Comparison of ENCODE assay signal across 8 cellular contexts in genomic region chr15:73700041-73700842, GRCh38. TPM values are rescaled to one million over a fixed set of nuclear protein-coding genes. Genes with fewer than 3 reads are reported as not detected.
DNase-seq lines count a peak whose midpoint lies in the region; ATAC-seq and TF ChIP-seq lines count a peak whose summit lies in the region.

No MANE protein-coding gene starts in this region.

- H3K9me3 ChIP-seq in cardiac muscle cell (ENCODE audit: low read depth) (no peaks in the 10 kb centered on the region), aorta (ENCODE audit: control insufficient read depth, low read length) (no peaks in the 10 kb centered on the region)

- DNase-seq in GM06990 (ENCODE audit: extremely low read depth, insufficient read length): peak; percentile 37
- peak; percentile 65 for DNase-seq in NCI-H1092 (lab: John Stamatoyannopoulos, UW)
- peak; percentile 66 to 71 for DNase-seq in SW 1271 (lab: John Stamatoyannopoulos, UW)
- DNase-seq in activated naive CD8-positive, alpha-beta T cell treated with anti-CD3 and anti-CD28 coated beads for 36 hours: peak; percentile 61
- DNase-seq in cardiac muscle cell (ENCODE audit: low read depth in 1 of 2, low spot score in 1 of 2): peak; percentile 88 to 89
- DNase-seq in pulmonary artery endothelial cell (ENCODE audit: low read depth, low spot score): peak; percentile 43
- DNase-seq in aorta: peak; percentile 83 to 89

- peaks cover 19% of the 10 kb centered on the region for H3K4me1 Mint-ChIP-seq in activated naive CD8-positive, alpha-beta T cell treated with anti-CD3 and anti-CD28 coated beads for 36 hours

- no peak overlapping the region for H3K27ac Mint-ChIP-seq in activated naive CD8-positive, alpha-beta T cell treated with anti-CD3 and anti-CD28 coated beads for 36 hours

- no peak overlapping the region for H3K4me3 Mint-ChIP-seq in activated naive CD8-positive, alpha-beta T cell treated with anti-CD3 and anti-CD28 coated beads for 36 hours

- H3K27me3 Mint-ChIP-seq in activated naive CD8-positive, alpha-beta T cell treated with anti-CD3 and anti-CD28 coated beads for 36 hours: peaks cover 61% of the 10 kb centered on the region

- H3K36me3 ChIP-seq in GM06990 (ENCODE audit: control insufficient read depth, insufficient read depth, low read length): no peaks in the 10 kb centered on the region
- no peaks in the 10 kb centered on the region for H3K36me3 ChIP-seq in cardiac muscle cell
- peaks cover 0 to 6% of the 10 kb centered on the region in 2 donors for H3K36me3 ChIP-seq in aorta (ENCODE audit: control insufficient read depth in 1 of 2, insufficient read depth in 2 of 2, low read length in 1 of 2)

- H3K9me3 Mint-ChIP-seq in activated naive CD8-positive, alpha-beta T cell treated with anti-CD3 and anti-CD28 coated beads for 36 hours: no peaks in the 10 kb centered on the region

- TF ChIP-seq CTCF in GM06990 (IDR thresholded peaks at IDR 0.05; ENCODE audit: insufficient read depth, low read length, poor library complexity, severe bottlenecking): peak; percentile 93
- peak; percentile 93 for TF ChIP-seq CTCF in cardiac muscle cell (IDR thresholded peaks at IDR 0.05; ENCODE audit: low read depth, low read length)

- peak; percentile 59 for ATAC-seq in aorta (ENCODE audit: low FRiP score)
- ATAC-seq in HG02938 (IDR thresholded peaks at IDR 0.05; ENCODE audit: unreplicated experiment): no peak

- H3K27me3 ChIP-seq in GM06990 (replicated peaks; ENCODE audit: control insufficient read depth, insufficient read depth, low read length): no peaks in the 10 kb centered on the region
- H3K27me3 ChIP-seq in cardiac muscle cell: no peaks in the 10 kb centered on the region
- no peaks in the 10 kb centered on the region for H3K27me3 ChIP-seq in aorta (ENCODE audit: control insufficient read depth in 1 of 2, insufficient read depth in 2 of 2, low read length in 1 of 2)

- H3K27ac ChIP-seq in cardiac muscle cell (no peak overlapping the region), aorta (ENCODE audit: low read depth in 1 of 2, low read length in 2 of 2) (no peak overlapping the region)

- H3K4me3 ChIP-seq in GM06990 (replicated peaks; ENCODE audit: low read depth, low read length) (no peak overlapping the region), cardiac muscle cell (no peak overlapping the region), aorta (ENCODE audit: low read length in 2 of 2) (no peak overlapping the region)

- H3K36me3 Mint-ChIP-seq in activated naive CD8-positive, alpha-beta T cell treated with anti-CD3 and anti-CD28 coated beads for 36 hours: no peaks in the 10 kb centered on the region

- intact Hi-C loops in aorta (cut with DNase I): loop anchor here (1.0 to 10.0 kb wide), 3 partner anchors 23 to 415 kb away; no protein-coding TSS in a partner anchor

- no peaks in the 10 kb centered on the region for H3K4me1 ChIP-seq in cardiac muscle cell (ENCODE audit: low read depth)
- peaks cover 3 to 4% of the 10 kb centered on the region in 2 donors for H3K4me1 ChIP-seq in aorta (ENCODE audit: control insufficient read depth in 1 of 2, insufficient read depth in 2 of 2, low read length in 2 of 2)

- WGBS in aorta, 2 donors: 32 to 34% methylated on average over 13 of the region's 13 CpGs

RNA-seq across cellular contexts. Expression of gene CD276, which starts 16.1 kb away (rescaled TPM):
- 1 to 10 TPM; 1.6 to 2.1 TPM for total RNA-seq in activated naive CD8-positive, alpha-beta T cell treated with anti-CD3 and anti-CD28 coated beads for 36 hours
- total RNA-seq in cardiac muscle cell (119 and 172 TPM in 2 replicates), pulmonary artery endothelial cell (39.8 and 87.2 TPM in 2 replicates), aorta (10 to 100 TPM; 65.2 to 67.9 TPM)
- polyA plus RNA-seq in cardiac muscle cell (127 and 146 TPM in 2 replicates), aorta (10 to 100 TPM; 27.7 to 52.9 TPM)

RNA-seq across cellular contexts. Expression of gene INSYN1, which starts 52.9 kb away (rescaled TPM):
- not detected for total RNA-seq in activated naive CD8-positive, alpha-beta T cell treated with anti-CD3 and anti-CD28 coated beads for 36 hours
- 9.6 and 15.8 TPM in 2 replicates for total RNA-seq in cardiac muscle cell
- 5.4 and 9.2 TPM in 2 replicates for polyA plus RNA-seq in cardiac muscle cell
- total RNA-seq in pulmonary artery endothelial cell: 0.11 and 0.26 TPM in 2 replicates
- total RNA-seq in aorta: 10 to 100 TPM in 1 of 2 donors, 1 to 10 TPM in 1; 4.8 to 12.7 TPM
- 1 to 10 TPM; 3.4 to 5.6 TPM for polyA plus RNA-seq in aorta

Comparison
In these comparisons a context has a peak if more than half of its experiments do, and no peak if none do; other contexts are left out.
1. DNase-seq: peak in every context shown above with its lines; median percentile 88 in cardiac muscle cell; 86 in aorta; 68 in SW 1271; 65 in NCI-H1092; 61 in activated naive CD8-positive, alpha-beta T cell treated with anti-CD3 and anti-CD28 coated beads for 36 hours; 43 in pulmonary artery endothelial cell; 37 in GM06990.
2. RNA of gene CD276, which starts 16.1 kb away (total RNA-seq): 119 to 172 TPM in cardiac muscle cell, 39.8 to 87.2 TPM in pulmonary artery endothelial cell and 65.2 to 67.9 TPM in aorta; 1.6 to 2.1 TPM in activated naive CD8-positive, alpha-beta T cell treated with anti-CD3 and anti-CD28 coated beads for 36 hours; every median in the first group is over 10 times any median in the second.